Comparison of ENCODE assay signal across 9 cellular contexts in the genomic region with DNA sequence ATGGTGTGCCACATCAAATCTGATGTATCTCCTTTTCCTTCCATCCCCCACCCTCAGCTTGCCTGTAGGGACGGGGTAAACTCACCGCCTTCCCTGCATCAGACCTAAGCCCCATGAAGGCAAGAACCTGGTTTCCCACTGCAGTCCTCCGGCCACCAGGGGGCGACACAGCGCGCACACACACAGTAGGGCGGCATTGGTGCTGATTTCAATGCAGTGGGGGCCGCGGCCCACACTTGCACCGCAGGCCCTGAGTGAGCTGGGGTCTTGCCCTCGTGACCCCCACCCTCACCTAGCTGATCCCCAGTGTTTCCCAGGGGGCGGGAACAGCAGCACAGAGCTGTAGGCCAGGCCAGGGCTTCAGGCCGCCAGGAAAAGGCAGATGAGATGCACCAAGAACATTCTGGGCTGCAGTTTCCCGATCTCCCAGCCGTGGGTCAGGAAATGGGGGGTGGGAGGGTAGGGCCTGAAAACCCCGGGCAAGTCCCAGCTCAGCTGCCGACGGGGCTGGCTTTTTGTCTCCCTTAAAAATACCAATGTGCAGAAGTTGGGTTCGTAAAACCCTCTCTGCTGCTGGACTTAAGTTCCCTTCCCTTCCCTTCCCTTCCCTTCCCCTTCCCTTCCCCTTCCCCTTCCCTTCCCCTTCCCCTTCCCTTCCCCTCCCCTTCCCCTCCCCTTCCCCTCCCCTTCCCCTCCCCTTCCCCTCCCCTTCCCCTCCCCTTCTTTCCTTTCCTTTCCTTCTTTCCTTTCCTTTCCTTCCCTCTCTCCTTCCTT. TPM values are rescaled to one million over a fixed set of nuclear protein-coding genes. Genes with fewer than 3 reads are reported as not detected.
DNase-seq lines count a peak whose midpoint lies in the region; ATAC-seq and TF ChIP-seq lines count a peak whose summit lies in the region.
"Had no signal": no experiment of that assay in that cellular context is flagged by ENCODE, and none has a peak within 500 bp of the region (broad histone marks: within the 10 kb centered on the region; RNA-seq: fewer than 3 reads in every experiment).

No MANE protein-coding gene starts in this region.

- H4K20me1 ChIP-seq in hepatocyte (ENCODE audit: insufficient read depth, poor library complexity, severe bottlenecking), result no peaks in the 10 kb centered on the region

- intact Hi-C loops in Right ventricle myocardium inferior (cut with DNase I), result loop anchor here (10.0 kb wide), 1 partner anchor 135 kb away; no protein-coding TSS in a partner anchor

- H3K4me2 ChIP-seq in hepatocyte, result no peak overlapping the region

- H3K36me3 ChIP-seq in right atrium auricular region, result no peaks in the 10 kb centered on the region
- H3K36me3 ChIP-seq in hepatocyte (replicated peaks; ENCODE audit: insufficient read depth, low read depth), result no peaks in the 10 kb centered on the region
- H3K36me3 ChIP-seq in tibial nerve, result no peaks in the 10 kb centered on the region

- H3K79me2 ChIP-seq in hepatocyte, result no peaks in the 10 kb centered on the region

- DNase-seq in Right ventricle myocardium inferior (ENCODE audit: missing footprints), result peak; percentile 35
- DNase-seq in right atrium auricular region (ENCODE audit: low spot score), result no peak
- DNase-seq in activated CD8-positive, alpha-beta memory T cell treated with anti-CD3 and anti-CD28 coated beads, Interleukin-2, amount 50 U/mL, for 4 hours, result peak; percentile 48
- DNase-seq in hepatocyte (ENCODE audit: low spot score), result no peak
- DNase-seq in tibial nerve (ENCODE audit: low spot score in 2 of 2), result no peak
- no peak for DNase-seq in NK-92 treated with Interleukin-12 subunit alpha and Interleukin-12 subunit beta, amount 100 ng/mL, for 24 hours (lab: John Stamatoyannopoulos, UW)
- no peak for DNase-seq in NCI-H146 treated with DMSO at 0.1 percent for 48 hours (lab: John Stamatoyannopoulos, UW; ENCODE audit: unreplicated experiment)
- no peak for DNase-seq in NCI-H2081 (lab: John Stamatoyannopoulos, UW)

- no peaks in the 10 kb centered on the region for H3K9me3 ChIP-seq in right atrium auricular region
- no peaks in the 10 kb centered on the region for H3K9me3 ChIP-seq in hepatocyte (ENCODE audit: low read depth)
- H3K9me3 ChIP-seq in tibial nerve, result no peaks in the 10 kb centered on the region

- H3K27ac ChIP-seq in right atrium auricular region (no peak overlapping the region), hepatocyte (no peak overlapping the region), tibial nerve (no peak overlapping the region)

- no peak for TF ChIP-seq EP300 in tibial nerve (IDR thresholded peaks at IDR 0.05)

- no peak for TF ChIP-seq POLR2A in tibial nerve (IDR thresholded peaks at IDR 0.05)

- peak in 1 of 2 donors; percentile 51 for TF ChIP-seq CTCF in right atrium auricular region (IDR thresholded peaks at IDR 0.05)
- TF ChIP-seq CTCF in hepatocyte (IDR thresholded peaks at IDR 0.05; ENCODE audit: poor library complexity), result peak; percentile 41
- TF ChIP-seq CTCF in tibial nerve (IDR thresholded peaks at IDR 0.05), result peak in 4 of 5 experiments; percentile 14 to 31 (median 18)

- H3K4me1 ChIP-seq in right atrium auricular region (peaks cover 0 to 9% of the 10 kb centered on the region in 2 donors), hepatocyte (ENCODE audit: insufficient read depth) (peaks cover 20% of the 10 kb centered on the region), tibial nerve (peaks cover 0 to 26% (median 8%) of the 10 kb centered on the region in 4 donors)

- no peaks in the 10 kb centered on the region for H3K9me2 ChIP-seq in hepatocyte (replicated peaks; ENCODE audit: insufficient read depth)

- WGBS in hepatocyte (ENCODE audit: low lambda C conversion rate, missing lambda C conversion rate), result 53% methylated on average over 18 of the region's 19 CpGs
- WGBS in tibial nerve, 2 donors, result 38 to 45% methylated on average over 14 to 19 of the region's 19 CpGs

- H3K27me3 ChIP-seq in right atrium auricular region, result peaks cover 0 to 8% of the 10 kb centered on the region in 2 donors
- H3K27me3 ChIP-seq in hepatocyte, result no peaks in the 10 kb centered on the region
- H3K27me3 ChIP-seq in tibial nerve, result peaks cover 0 to 37% of the 10 kb centered on the region in 2 donors

- H3K4me3 ChIP-seq in right atrium auricular region (no peak overlapping the region), hepatocyte (no peak overlapping the region), tibial nerve (no peak overlapping the region)

- no peak overlapping the region for H2AFZ ChIP-seq in hepatocyte

- ATAC-seq in Right ventricle myocardium inferior, result no peak

RNA-seq across cellular contexts. Expression of a gene that starts 19.5 kb away (rescaled TPM):
- 0.22 TPM for total RNA-seq in Right ventricle myocardium inferior
- total RNA-seq in right atrium auricular region, result 1 to 10 TPM in 1 of 2 donors, not detected in 1; 1.7 TPM
- total RNA-seq in hepatocyte, result 0.68 and 1.0 TPM in 2 replicates
- polyA plus RNA-seq in hepatocyte, result 0.35 TPM in 1 of 2 replicates, not detected in the other
- 1 to 10 TPM in 2 of 4 donors, under 1 TPM in 1, not detected in 1; 0.90 to 2.2 (median 1.0) TPM for total RNA-seq in tibial nerve
- total RNA-seq: LHCN-M2 had no signal

RNA-seq across cellular contexts. Expression of a gene that starts 46.5 kb away (rescaled TPM):
- total RNA-seq in Right ventricle myocardium inferior (not detected), right atrium auricular region (not detected), hepatocyte (not detected in 2 replicates), tibial nerve (1 to 10 TPM in 1 of 4 donors, under 1 TPM in 2, not detected in 1; under 0.01 to 1.2 (median 0.22) TPM)
- 0.32 and 0.44 TPM in 2 replicates for polyA plus RNA-seq in hepatocyte
- total RNA-seq: LHCN-M2 had no signal

RNA-seq across cellular contexts. Expression of a gene that starts 55.1 kb away (rescaled TPM):
- total RNA-seq in Right ventricle myocardium inferior, result 9.5 TPM
- 10 to 100 TPM in 1 of 2 donors, 1 to 10 TPM in 1; 4.9 to 27.7 TPM for total RNA-seq in right atrium auricular region
- 2.2 and 2.7 TPM in 2 replicates for total RNA-seq in hepatocyte
- polyA plus RNA-seq in hepatocyte, result 1.5 and 2.3 TPM in 2 replicates
- total RNA-seq in tibial nerve, result 10 to 100 TPM; 11.1 to 38.9 (median 26.9) TPM
- total RNA-seq: LHCN-M2 had no signal

Comparison
In these comparisons a context has a peak if more than half of its experiments do, and no peak if none do; other contexts are left out.
1. DNase-seq: peak in Right ventricle myocardium inferior (single experiment) and activated CD8-positive, alpha-beta memory T cell treated with anti-CD3 and anti-CD28 coated beads, Interleukin-2, amount 50 U/mL, for 4 hours (single experiment); none in right atrium auricular region (single experiment), hepatocyte (single experiment), tibial nerve (0 of 2), NK-92 treated with Interleukin-12 subunit alpha and Interleukin-12 subunit beta, amount 100 ng/mL, for 24 hours (single experiment), NCI-H146 treated with DMSO at 0.1 percent for 48 hours (single experiment) and NCI-H2081 (0 of 2).